Comparison of ENCODE assay signal across 12 cellular contexts in genomic region chr5:139765040-139765408, GRCh38. TPM values are rescaled to one million over a fixed set of nuclear protein-coding genes. Genes with fewer than 3 reads are reported as not detected.
A peak's percentile ranks its signal among the peaks of the same experiment; 100 is the strongest.
DNase-seq lines count a peak whose midpoint lies in the region; ATAC-seq and TF ChIP-seq lines count a peak whose summit lies in the region.
"Had no signal": no experiment of that assay in that cellular context is flagged by ENCODE, and none has a peak within 500 bp of the region (broad histone marks: within the 10 kb centered on the region; RNA-seq: fewer than 3 reads in every experiment).

No MANE protein-coding gene starts in this region.

- H3K9me3 Mint-ChIP-seq in activated CD4-positive, alpha-beta T cell treated with anti-CD3 and anti-CD28 coated beads, Interleukin-2, amount 10 ng/mL, durations not matched to agents 24 days and 14 days, result no peaks in the 10 kb centered on the region
- no peaks in the 10 kb centered on the region for H3K9me3 Mint-ChIP-seq in chondrocyte (ENCODE audit: low read depth)

- no peak overlapping the region for H3K27ac Mint-ChIP-seq in activated CD4-positive, alpha-beta T cell treated with anti-CD3 and anti-CD28 coated beads, Interleukin-2, amount 10 ng/mL, durations not matched to agents 24 days and 14 days
- H3K27ac Mint-ChIP-seq in chondrocyte (ENCODE audit: unreplicated experiment), result no peak overlapping the region

- peaks cover 10% of the 10 kb centered on the region for H3K4me1 Mint-ChIP-seq in activated CD4-positive, alpha-beta T cell treated with anti-CD3 and anti-CD28 coated beads, Interleukin-2, amount 10 ng/mL, durations not matched to agents 24 days and 14 days
- H3K4me1 Mint-ChIP-seq in chondrocyte (ENCODE audit: low read depth), result peaks cover 26% of the 10 kb centered on the region

- no peak overlapping the region for H3K4me3 ChIP-seq in upper lobe of left lung

- no peak for TF ChIP-seq EP300 in upper lobe of left lung (IDR thresholded peaks at IDR 0.05)

- H3K36me3 ChIP-seq in upper lobe of left lung, result no peaks in the 10 kb centered on the region

- 45 to 55% methylated on average over 9 of the region's 9 CpGs for WGBS in upper lobe of left lung, 2 donors

- TF ChIP-seq CTCF in chondrocyte (IDR thresholded peaks at IDR 0.05), result no peak
- no peak for TF ChIP-seq CTCF in upper lobe of left lung (IDR thresholded peaks at IDR 0.05)

- H3K27me3 Mint-ChIP-seq in activated CD4-positive, alpha-beta T cell treated with anti-CD3 and anti-CD28 coated beads, Interleukin-2, amount 10 ng/mL, durations not matched to agents 24 days and 14 days, result peaks cover 40% of the 10 kb centered on the region
- no peaks in the 10 kb centered on the region for H3K27me3 Mint-ChIP-seq in chondrocyte (ENCODE audit: low read depth)

- peaks cover 0 to 8% (median 7%) of the 10 kb centered on the region in 4 donors for H3K27me3 ChIP-seq in upper lobe of left lung

- ATAC-seq in GM21619 (IDR thresholded peaks at IDR 0.05; ENCODE audit: unreplicated experiment) (no peak), upper lobe of left lung (ENCODE audit: low FRiP score in 2 of 2) (no peak)

- DNase-seq in activated CD4-positive, alpha-beta T cell treated with anti-CD3 and anti-CD28 coated beads, Interleukin-2, amount 10 ng/mL, durations not matched to agents 24 days and 14 days, result no peak
- no peak for DNase-seq in activated CD4-positive, alpha-beta T cell treated with anti-CD3 and anti-CD28 coated beads, Interleukin-2, amount 50 U/mL, for 1 hour
- DNase-seq in NCI-H69 (lab: John Stamatoyannopoulos, UW) (peak; percentile 41), chondrocyte (ENCODE audit: low spot score) (no peak), pons (ENCODE audit: low spot score) (peak; percentile 50), midbrain (lab: John Stamatoyannopoulos, UW) (no peak), upper lobe of left lung (no peak)

- TF ChIP-seq POLR2A in upper lobe of left lung (IDR thresholded peaks at IDR 0.05), result no peak

- no peaks in the 10 kb centered on the region for H3K9me3 ChIP-seq in upper lobe of left lung
- H3K9me3 ChIP-seq: psoas muscle had no signal

- intact Hi-C loops in activated CD4-positive, alpha-beta T cell treated with anti-CD3 and anti-CD28 coated beads, Interleukin-2, amount 10 ng/mL, durations not matched to agents 24 days and 14 days (cut with micrococcal nuclease), result loop anchor here (1.0 kb wide), 3 partner anchors 18 to 247 kb away; no protein-coding TSS in a partner anchor

- H3K36me3 Mint-ChIP-seq in activated CD4-positive, alpha-beta T cell treated with anti-CD3 and anti-CD28 coated beads, Interleukin-2, amount 10 ng/mL, durations not matched to agents 24 days and 14 days (ENCODE audit: low read depth), result no peaks in the 10 kb centered on the region
- peaks cover 2% of the 10 kb centered on the region for H3K36me3 Mint-ChIP-seq in chondrocyte (ENCODE audit: low read depth)

- H3K4me1 ChIP-seq in upper lobe of left lung, result peaks cover 0 to 23% (median 9%) of the 10 kb centered on the region in 4 donors
- H3K4me1 ChIP-seq: psoas muscle had no signal

- H3K4me3 Mint-ChIP-seq in activated CD4-positive, alpha-beta T cell treated with anti-CD3 and anti-CD28 coated beads, Interleukin-2, amount 10 ng/mL, durations not matched to agents 24 days and 14 days, result peak overlapping the region; percentile 79
- H3K4me3 Mint-ChIP-seq in chondrocyte (ENCODE audit: unreplicated experiment), result peak overlapping the region; percentile 63

- no peak overlapping the region for H3K27ac ChIP-seq in upper lobe of left lung
- H3K27ac ChIP-seq: psoas muscle had no signal

RNA-seq across cellular contexts. Expression of gene PSD2, which starts 30.6 kb away (rescaled TPM):
- total RNA-seq in activated CD4-positive, alpha-beta T cell treated with anti-CD3 and anti-CD28 coated beads, Interleukin-2, amount 10 ng/mL, durations not matched to agents 24 days and 14 days, result not detected in 2 replicates
- total RNA-seq in chondrocyte (0.47 to 1.5 TPM (median 0.82 TPM) in 3 replicates), upper lobe of left lung (under 1 TPM in 3 of 6 donors, not detected in 3; 0.10 to 0.15 (median 0.11) TPM)
- total RNA-seq: activated CD8-positive, alpha-beta memory T cell treated with anti-CD3 and anti-CD28 coated beads for 36 hours; LHCN-M2; Right ventricle myocardium superior had no signal

Comparison
In these comparisons a context has a peak if more than half of its experiments do, and no peak if none do; other contexts are left out.
1. DNase-seq: peak in NCI-H69 (single experiment) and pons (single experiment); none in activated CD4-positive, alpha-beta T cell treated with anti-CD3 and anti-CD28 coated beads, Interleukin-2, amount 10 ng/mL, durations not matched to agents 24 days and 14 days (single experiment), activated CD4-positive, alpha-beta T cell treated with anti-CD3 and anti-CD28 coated beads, Interleukin-2, amount 50 U/mL, for 1 hour (single experiment), chondrocyte (single experiment), midbrain (single experiment) and upper lobe of left lung (0 of 2).